ENCODE assay signal across 21 cellular contexts in the genomic region with DNA sequence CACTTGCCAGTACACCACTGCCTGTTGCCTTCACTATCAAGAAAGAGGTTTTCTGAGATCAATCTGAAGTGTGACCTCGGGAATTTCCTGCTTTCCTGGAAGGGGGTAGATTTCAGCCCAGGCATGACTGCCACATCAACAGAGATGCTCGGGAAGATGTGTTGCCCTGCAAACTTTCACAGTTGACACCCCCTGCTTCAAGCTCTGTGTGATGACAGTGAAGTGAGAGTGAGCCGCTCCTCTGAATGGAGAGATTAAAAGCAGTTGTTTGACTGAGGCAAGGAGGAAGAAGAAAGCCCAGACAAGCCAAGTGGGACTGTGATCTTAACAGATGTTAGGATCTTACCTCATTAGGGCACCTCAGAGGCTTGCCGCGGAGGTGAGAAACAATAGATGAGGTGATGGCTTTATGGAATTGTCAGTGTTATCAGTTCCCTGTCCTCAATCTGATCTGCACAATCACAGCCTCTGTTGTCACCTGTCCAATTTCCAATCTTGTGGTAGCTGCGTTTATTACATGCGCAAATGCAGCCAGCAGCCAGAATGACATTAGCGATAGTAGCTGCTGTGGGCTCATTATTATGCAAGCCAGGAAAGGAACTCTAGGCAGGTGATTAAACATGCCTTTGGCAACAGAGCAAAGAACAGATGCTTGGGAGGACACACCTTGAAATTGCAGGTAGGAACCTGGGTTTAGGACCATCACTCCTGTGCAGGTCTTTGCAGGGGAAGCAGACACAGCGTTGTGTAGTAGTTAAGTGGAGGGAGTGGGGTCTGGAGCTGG.
A peak's percentile ranks its signal among the peaks of the same experiment; 100 is the strongest.
DNase-seq lines count a peak whose midpoint lies in the region; ATAC-seq and TF ChIP-seq lines count a peak whose summit lies in the region.
"Had no signal": no experiment of that assay in that cellular context is flagged by ENCODE, and none has a peak within 500 bp of the region (broad histone marks: within the 10 kb centered on the region; RNA-seq: fewer than 3 reads in every experiment).

No MANE protein-coding gene starts in this region.

- H3K4me3 Mint-ChIP-seq in type B pancreatic cell = no peak overlapping the region
- H3K4me3 Mint-ChIP-seq in T-helper 17 cell = no peak overlapping the region
- H3K4me3 Mint-ChIP-seq: CD4-positive, CD25-positive, alpha-beta regulatory T cell; IgD-negative memory B cell; nephron; stimulated activated naive CD8-positive, alpha-beta T cell treated with anti-CD3 and anti-CD28 coated beads, Interleukin-15, Interleukin-2, amounts not matched to agents 100 ng/mL and 50 ng/mL, for 24 hours had no signal

- H3K27me3 ChIP-seq in ascending aorta = no peaks in the 10 kb centered on the region
- H3K27me3 ChIP-seq: adrenal gland, gastrocnemius medialis, vagina had no signal

- H3K4me3 ChIP-seq in ascending aorta = no peak overlapping the region
- H3K4me3 ChIP-seq: adrenal gland, gastrocnemius medialis, lung, vagina had no signal

- no peaks in the 10 kb centered on the region for H3K9me3 ChIP-seq in T-helper 17 cell (ENCODE audit: control insufficient read depth, low read length, poor library complexity, severe bottlenecking)
- H3K9me3 ChIP-seq in ascending aorta = no peaks in the 10 kb centered on the region
- H3K9me3 ChIP-seq: adrenal gland, gastrocnemius medialis, vagina had no signal

- H3K4me1 Mint-ChIP-seq in type B pancreatic cell (ENCODE audit: unreplicated experiment) = peaks cover 15% of the 10 kb centered on the region
- H3K4me1 Mint-ChIP-seq in T-helper 17 cell = no peaks in the 10 kb centered on the region
- H3K4me1 Mint-ChIP-seq: CD4-positive, CD25-positive, alpha-beta regulatory T cell; nephron had no signal

- H3K4me1 ChIP-seq in ascending aorta = no peaks in the 10 kb centered on the region
- H3K4me1 ChIP-seq: adrenal gland, gastrocnemius medialis had no signal

- H3K36me3 Mint-ChIP-seq in type B pancreatic cell (no peaks in the 10 kb centered on the region), T-helper 17 cell (ENCODE audit: low read depth) (no peaks in the 10 kb centered on the region)
- H3K36me3 Mint-ChIP-seq: CD4-positive, CD25-positive, alpha-beta regulatory T cell; IgD-negative memory B cell had no signal

- H3K27me3 Mint-ChIP-seq in type B pancreatic cell = no peaks in the 10 kb centered on the region
- H3K27me3 Mint-ChIP-seq in T-helper 17 cell = peaks cover 10% of the 10 kb centered on the region
- H3K27me3 Mint-ChIP-seq: CD4-positive, CD25-positive, alpha-beta regulatory T cell had no signal

- TF ChIP-seq CTCF in type B pancreatic cell (conservative IDR thresholded peaks at IDR 0.05) (no peak), ascending aorta (IDR thresholded peaks at IDR 0.05) (no peak)

- H3K36me3 ChIP-seq in ascending aorta = no peaks in the 10 kb centered on the region
- H3K36me3 ChIP-seq: adrenal gland, gastrocnemius medialis, vagina had no signal

- H3K27ac ChIP-seq in epithelial cell of prostate (peak overlapping the region; percentile 22), ascending aorta (no peak overlapping the region)
- H3K27ac ChIP-seq: adrenal gland, gastrocnemius medialis, vagina had no signal

- intact Hi-C loops in ascending aorta (cut with DNase I) = no loop called here

- H3K9me3 Mint-ChIP-seq in type B pancreatic cell = peaks cover 4% of the 10 kb centered on the region
- H3K9me3 Mint-ChIP-seq: activated T-helper 2 cell treated with anti-CD3 and anti-CD28 coated beads, Interferon-gamma antibody, Interleukin-2, Interleukin-4, amounts not matched to agents 10 μg/mL and 5 μg/mL and 100 μg/mL, durations not matched to agents 14 hours and 24 hours and 36 hours; IgD-negative memory B cell; nephron; stimulated activated naive CD8-positive, alpha-beta T cell treated with anti-CD3 and anti-CD28 coated beads, Interleukin-15, Interleukin-2, amounts not matched to agents 100 ng/mL and 50 ng/mL, for 24 hours had no signal

- peak overlapping the region; percentile 87 for H3K27ac Mint-ChIP-seq in type B pancreatic cell
- H3K27ac Mint-ChIP-seq in T-helper 17 cell = no peak overlapping the region
- H3K27ac Mint-ChIP-seq: activated T-helper 2 cell treated with anti-CD3 and anti-CD28 coated beads, Interferon-gamma antibody, Interleukin-2, Interleukin-4, amounts not matched to agents 10 μg/mL and 5 μg/mL and 100 μg/mL, durations not matched to agents 14 hours and 24 hours and 36 hours; CD4-positive, CD25-positive, alpha-beta regulatory T cell; IgD-negative memory B cell; nephron; stimulated activated naive CD8-positive, alpha-beta T cell treated with anti-CD3 and anti-CD28 coated beads, Interleukin-15, Interleukin-2, amounts not matched to agents 100 ng/mL and 50 ng/mL, for 24 hours had no signal

- peak; percentile 13 for DNase-seq in NCI-H2227 (lab: John Stamatoyannopoulos, UW; ENCODE audit: unreplicated experiment)
- no peak for DNase-seq in NCI-H2227 treated with DMSO at 0.1 percent for 48 hours (lab: John Stamatoyannopoulos, UW)
- peak; percentile 82 for DNase-seq in NCI-H510A treated with DMSO at 0.1 percent for 48 hours (lab: John Stamatoyannopoulos, UW)
- peak; percentile 22 for DNase-seq in epithelial cell of prostate (ENCODE audit: low read depth, low spot score)
- DNase-seq in type B pancreatic cell (ENCODE audit: extremely low spot score, unreplicated experiment) = no peak
- no peak for DNase-seq in T-helper 17 cell
- DNase-seq in activated CD4-positive, alpha-beta T cell treated with anti-CD3 and anti-CD28 coated beads, Interleukin-2, amount 50 U/mL, for 1 hour = no peak
- DNase-seq in ascending aorta (ENCODE audit: low spot score in 2 of 2) = no peak
- DNase-seq: adrenal gland; CD4-positive, CD25-positive, alpha-beta regulatory T cell; EL; gastrocnemius medialis; MV-4-11; NK-92 treated with Interleukin-12 subunit alpha and Interleukin-12 subunit beta, amount 100 ng/mL, for 24 hours had no signal

- no peak for ATAC-seq in T-helper 17 cell
- ATAC-seq: gastrocnemius medialis, Right ventricle myocardium inferior had no signal

Comparison
In these comparisons a context has a peak if more than half of its experiments do, and no peak if none do; other contexts are left out.
1. DNase-seq: peak in NCI-H2227 (single experiment), NCI-H510A treated with DMSO at 0.1 percent for 48 hours (single experiment) and epithelial cell of prostate (single experiment); none in NCI-H2227 treated with DMSO at 0.1 percent for 48 hours (single experiment), type B pancreatic cell (single experiment), T-helper 17 cell (0 of 3), activated CD4-positive, alpha-beta T cell treated with anti-CD3 and anti-CD28 coated beads, Interleukin-2, amount 50 U/mL, for 1 hour (single experiment) and ascending aorta (0 of 2).